12 cellular contexts compared by ENCODE assay signal in genomic region chr9:130320697-130321080, GRCh38. TPM values are rescaled to one million over a fixed set of nuclear protein-coding genes. Genes with fewer than 3 reads are reported as not detected.
A peak's percentile ranks its signal among the peaks of the same experiment; 100 is the strongest.
DNase-seq lines count a peak whose midpoint lies in the region; ATAC-seq and TF ChIP-seq lines count a peak whose summit lies in the region.
"Had no signal": no experiment of that assay in that cellular context is flagged by ENCODE, and none has a peak within 500 bp of the region (broad histone marks: within the 10 kb centered on the region; RNA-seq: fewer than 3 reads in every experiment).

No MANE protein-coding gene starts in this region.

- H3K36me3 ChIP-seq in left lung = no peaks in the 10 kb centered on the region

- no peaks in the 10 kb centered on the region for H3K36me3 Mint-ChIP-seq in activated naive CD4-positive, alpha-beta T cell treated with anti-CD3 and anti-CD28 coated beads, Interleukin-2, amount 10 ng/mL, durations not matched to agents 7 days and 5 days
- H3K36me3 Mint-ChIP-seq: IgD-negative memory B cell had no signal

- H3K4me3 ChIP-seq in cardiac fibroblast (replicated peaks in 1 of 2; ENCODE audit: low read depth in 2 of 2, low read length in 2 of 2) = no peak overlapping the region
- H3K4me3 ChIP-seq in left lung = no peak overlapping the region
- H3K4me3 ChIP-seq in foreskin fibroblast (ENCODE audit: low read depth in 1 of 2, low read length in 2 of 2) = no peak overlapping the region

- DNase-seq in stimulated activated naive CD8-positive, alpha-beta T cell treated with anti-CD3 and anti-CD28 coated beads, Interleukin-15, amount 100 ng/mL, for 72 hours = no peak
- no peak for DNase-seq in stimulated activated naive CD8-positive, alpha-beta T cell treated with anti-CD3 and anti-CD28 coated beads, Interleukin-15, Interleukin-2, amounts not matched to agents 100 U/mL and 50 U/mL, for 24 hours
- DNase-seq in cardiac fibroblast (ENCODE audit: low read depth in 2 of 2) = no peak
- peak in 1 of 2 donors; percentile 74 for DNase-seq in left lung
- no peak for DNase-seq in activated naive CD4-positive, alpha-beta T cell treated with anti-CD3 and anti-CD28 coated beads, Interleukin-2, amount 10 ng/mL, durations not matched to agents 7 days and 5 days
- no peak for DNase-seq in foreskin fibroblast
- DNase-seq: NCI-H187 treated with DMSO at 0.1 percent for 48 hours; nucleus accumbens; stimulated activated CD4-positive, alpha-beta T cell treated with anti-CD3 and anti-CD28 coated beads, Interleukin-1b, Interleukin-23, amount 100 ng/mL, for 48 hours had no signal

- no peaks in the 10 kb centered on the region for H3K4me1 ChIP-seq in left lung

- H3K27me3 ChIP-seq in left lung = peaks cover 0 to 69% of the 10 kb centered on the region in 2 donors

- intact Hi-C loops in left lung (cut with DNase I) = no loop called here

- H3K4me3 Mint-ChIP-seq in stimulated activated naive CD8-positive, alpha-beta T cell treated with anti-CD3 and anti-CD28 coated beads, Interleukin-15, amount 100 ng/mL, for 72 hours = no peak overlapping the region
- no peak overlapping the region for H3K4me3 Mint-ChIP-seq in activated naive CD4-positive, alpha-beta T cell treated with anti-CD3 and anti-CD28 coated beads, Interleukin-2, amount 10 ng/mL, durations not matched to agents 7 days and 5 days

- H3K4me1 Mint-ChIP-seq in stimulated activated naive CD8-positive, alpha-beta T cell treated with anti-CD3 and anti-CD28 coated beads, Interleukin-15, amount 100 ng/mL, for 72 hours = no peaks in the 10 kb centered on the region
- H3K4me1 Mint-ChIP-seq in activated naive CD4-positive, alpha-beta T cell treated with anti-CD3 and anti-CD28 coated beads, Interleukin-2, amount 10 ng/mL, durations not matched to agents 7 days and 5 days = no peaks in the 10 kb centered on the region

- peak; percentile 12 for TF ChIP-seq CTCF in cardiac fibroblast (IDR thresholded peaks at IDR 0.05; ENCODE audit: low read depth, low read length)
- TF ChIP-seq CTCF in left lung (IDR thresholded peaks at IDR 0.05) = no peak
- no peak for TF ChIP-seq CTCF in foreskin fibroblast (IDR thresholded peaks at IDR 0.05; ENCODE audit: low read depth, low read length)

- peak; percentile 33 for ATAC-seq in stimulated activated naive CD8-positive, alpha-beta T cell treated with anti-CD3 and anti-CD28 coated beads, Interleukin-15, amount 100 ng/mL, for 72 hours
- no peak for ATAC-seq in stimulated activated naive CD8-positive, alpha-beta T cell treated with anti-CD3 and anti-CD28 coated beads, Interleukin-15, Interleukin-2, amounts not matched to agents 100 U/mL and 50 U/mL, for 24 hours
- ATAC-seq in left lung (peak; percentile 9), GM18861 (IDR thresholded peaks at IDR 0.05; ENCODE audit: unreplicated experiment) (no peak), HG03442 (IDR thresholded peaks at IDR 0.05; ENCODE audit: unreplicated experiment) (no peak)

- no peaks in the 10 kb centered on the region for H3K9me3 Mint-ChIP-seq in stimulated activated naive CD8-positive, alpha-beta T cell treated with anti-CD3 and anti-CD28 coated beads, Interleukin-15, amount 100 ng/mL, for 72 hours
- no peaks in the 10 kb centered on the region for H3K9me3 Mint-ChIP-seq in activated naive CD4-positive, alpha-beta T cell treated with anti-CD3 and anti-CD28 coated beads, Interleukin-2, amount 10 ng/mL, durations not matched to agents 7 days and 5 days
- H3K9me3 Mint-ChIP-seq: IgD-negative memory B cell had no signal

- H3K27ac ChIP-seq in left lung = peak overlapping the region in 1 of 2 donors; percentile 28

- H3K27ac Mint-ChIP-seq in stimulated activated naive CD8-positive, alpha-beta T cell treated with anti-CD3 and anti-CD28 coated beads, Interleukin-15, amount 100 ng/mL, for 72 hours = no peak overlapping the region
- H3K27ac Mint-ChIP-seq in activated naive CD4-positive, alpha-beta T cell treated with anti-CD3 and anti-CD28 coated beads, Interleukin-2, amount 10 ng/mL, durations not matched to agents 7 days and 5 days = no peak overlapping the region
- H3K27ac Mint-ChIP-seq: IgD-negative memory B cell had no signal

- no peaks in the 10 kb centered on the region for H3K9me3 ChIP-seq in left lung

- peaks cover 58% of the 10 kb centered on the region for H3K27me3 Mint-ChIP-seq in stimulated activated naive CD8-positive, alpha-beta T cell treated with anti-CD3 and anti-CD28 coated beads, Interleukin-15, amount 100 ng/mL, for 72 hours
- H3K27me3 Mint-ChIP-seq in activated naive CD4-positive, alpha-beta T cell treated with anti-CD3 and anti-CD28 coated beads, Interleukin-2, amount 10 ng/mL, durations not matched to agents 7 days and 5 days = peaks cover 57% of the 10 kb centered on the region

- CTCF ChIA-PET in activated naive CD4-positive, alpha-beta T cell treated with anti-CD3 and anti-CD28 coated beads, Interleukin-2, amount 10 ng/mL, durations not matched to agents 7 days and 5 days (lab: Charles Lee) = no interaction called here

RNA-seq across cellular contexts. Expression of gene HMCN2, which starts 55.1 kb away (rescaled TPM):
- total RNA-seq in left lung = 1 to 10 TPM; 3.7 to 3.9 TPM

Comparison
In these comparisons a context has a peak if more than half of its experiments do, and no peak if none do; other contexts are left out.
1. ATAC-seq: peak in stimulated activated naive CD8-positive, alpha-beta T cell treated with anti-CD3 and anti-CD28 coated beads, Interleukin-15, amount 100 ng/mL, for 72 hours (single experiment) and left lung (single experiment); none in stimulated activated naive CD8-positive, alpha-beta T cell treated with anti-CD3 and anti-CD28 coated beads, Interleukin-15, Interleukin-2, amounts not matched to agents 100 U/mL and 50 U/mL, for 24 hours (single experiment), GM18861 (single experiment) and HG03442 (single experiment).